19 cellular contexts compared by ENCODE assay signal in the genomic region with DNA sequence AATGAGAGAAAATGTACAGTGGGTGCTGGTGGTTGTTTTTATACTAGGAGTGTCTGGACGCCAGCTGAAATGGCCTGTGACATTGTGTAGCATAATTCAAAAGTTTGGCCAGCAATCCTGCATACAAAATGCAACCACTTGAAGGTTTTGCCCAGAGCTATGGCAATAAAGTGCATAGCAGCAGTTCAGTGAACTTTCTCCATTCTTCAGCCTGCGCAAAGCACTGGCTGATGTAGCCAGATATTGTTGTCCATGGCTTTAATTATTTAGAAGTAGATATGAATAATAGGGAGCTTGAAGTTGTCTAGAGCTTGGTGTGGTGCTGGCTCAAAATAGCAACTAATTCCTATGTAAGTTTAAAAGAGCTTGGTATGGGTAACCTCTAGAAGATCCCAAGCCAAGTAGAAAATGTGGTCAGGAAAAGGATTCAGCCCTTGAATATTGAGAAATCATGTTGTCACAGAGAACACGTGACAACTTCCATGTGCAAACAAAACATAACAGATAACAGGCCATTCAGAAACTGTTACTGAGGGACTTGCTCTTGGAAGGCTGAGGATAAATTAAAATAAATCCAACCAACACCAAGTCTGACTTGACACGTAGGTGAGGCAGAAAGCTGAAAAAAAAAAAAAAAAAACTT. TPM values are rescaled to one million over a fixed set of nuclear protein-coding genes. Genes with fewer than 3 reads are reported as not detected.
DNase-seq lines count a peak whose midpoint lies in the region; ATAC-seq and TF ChIP-seq lines count a peak whose summit lies in the region.
"Had no signal": no experiment of that assay in that cellular context is flagged by ENCODE, and none has a peak within 500 bp of the region (broad histone marks: within the 10 kb centered on the region; RNA-seq: fewer than 3 reads in every experiment).

No MANE protein-coding gene starts in this region.

- H3K36me3 ChIP-seq in right lobe of liver: no peaks in the 10 kb centered on the region

- no peak for TF ChIP-seq POLR2A in right lobe of liver (IDR thresholded peaks at IDR 0.05)

- ATAC-seq in right lobe of liver (peak; percentile 90 to 98 (median 96)), HG03520 (IDR thresholded peaks at IDR 0.05; ENCODE audit: unreplicated experiment) (no peak), GM21786 (IDR thresholded peaks at IDR 0.05; ENCODE audit: unreplicated experiment) (no peak)
- no peak for ATAC-seq in activated T-cell treated with anti-CD3 and anti-CD28 coated beads, Interleukin-2, amount 50 U/mL, for 4 hours
- ATAC-seq: right cardiac atrium had no signal

- no peak for TF ChIP-seq CTCF in AG10803 (conservative IDR thresholded peaks at IDR 0.05; ENCODE audit: low read length)
- no peak for TF ChIP-seq CTCF in choroid plexus epithelial cell (conservative IDR thresholded peaks at IDR 0.05; ENCODE audit: low read depth, low read length)
- no peak for TF ChIP-seq CTCF in right lobe of liver (IDR thresholded peaks at IDR 0.05)

- H3K9me3 Mint-ChIP-seq in activated T-cell treated with anti-CD3 and anti-CD28 coated beads, Interleukin-2, amount 50 U/mL, for 4 hours: no peaks in the 10 kb centered on the region
- H3K9me3 Mint-ChIP-seq: H9, neural crest cell had no signal

- H3K4me3 ChIP-seq in AG10803 (ENCODE audit: low read length) (no peak overlapping the region), choroid plexus epithelial cell (ENCODE audit: low read depth, low read length) (no peak overlapping the region), right lobe of liver (no peak overlapping the region)

- no peaks in the 10 kb centered on the region for H3K27me3 ChIP-seq in right lobe of liver

- WGBS in right lobe of liver (ENCODE audit: insufficient coverage, low coverage, low lambda C conversion rate, missing lambda C conversion rate): 50% methylated on average over 4 of the region's 4 CpGs

- H3K9me3 ChIP-seq in right lobe of liver: no peaks in the 10 kb centered on the region

- H3K4me1 ChIP-seq in right lobe of liver: peaks cover 0 to 9% (median 2%) of the 10 kb centered on the region in 4 donors

- H3K4me3 Mint-ChIP-seq in activated T-cell treated with anti-CD3 and anti-CD28 coated beads, Interleukin-2, amount 50 U/mL, for 4 hours: no peak overlapping the region
- H3K4me3 Mint-ChIP-seq: activated CD4-positive, alpha-beta memory T cell treated with anti-CD3 and anti-CD28 coated beads for 36 hours; H9; neural crest cell had no signal

- H3K27ac ChIP-seq in right lobe of liver: peak overlapping the region in 2 of 3 donors; percentile 41 to 62

- DNase-seq in AG10803 (ENCODE audit: low read depth) (peak; percentile 61), MV-4-11 (lab: John Stamatoyannopoulos, UW) (peak; percentile 49), choroid plexus epithelial cell (ENCODE audit: low read depth) (peak; percentile 39), right lobe of liver (no peak), ecto neural progenitor cell (ENCODE audit: low spot score) (no peak)
- no peak for DNase-seq in activated T-cell treated with anti-CD3 and anti-CD28 coated beads, Interleukin-2, amount 50 U/mL, for 4 hours
- DNase-seq: activated CD4-positive, alpha-beta memory T cell treated with anti-CD3 and anti-CD28 coated beads for 36 hours; caudate nucleus; effector memory CD4-positive, alpha-beta T cell; foreskin melanocyte; H9; mammary epithelial cell; NCI-H187 treated with DMSO at 0.1 percent for 48 hours; NCI-H526 treated with DMSO at 0.1 percent for 48 hours; right cardiac atrium; stimulated activated CD4-positive, alpha-beta T cell treated with anti-CD3 and anti-CD28 coated beads, Interleukin-1b, Interleukin-23, amount 100 ng/mL, for 48 hours had no signal

- no peaks in the 10 kb centered on the region for H3K27me3 Mint-ChIP-seq in activated T-cell treated with anti-CD3 and anti-CD28 coated beads, Interleukin-2, amount 50 U/mL, for 4 hours (ENCODE audit: low read depth)

- peaks cover 3% of the 10 kb centered on the region for H3K36me3 Mint-ChIP-seq in activated T-cell treated with anti-CD3 and anti-CD28 coated beads, Interleukin-2, amount 50 U/mL, for 4 hours (ENCODE audit: insufficient read depth)

- H3K4me1 Mint-ChIP-seq in activated T-cell treated with anti-CD3 and anti-CD28 coated beads, Interleukin-2, amount 50 U/mL, for 4 hours (ENCODE audit: low read depth): peaks cover 18% of the 10 kb centered on the region

- intact Hi-C loops in right lobe of liver (cut with DNase I): no loop called here

RNA-seq across cellular contexts. Expression of gene PGAP1, which starts 33.4 kb away (rescaled TPM):
- total RNA-seq in right lobe of liver: 1 to 10 TPM; 2.2 to 4.2 (median 3.5) TPM
- 1 to 10 TPM; 5.7 to 7.5 (median 6.5) TPM for total RNA-seq in activated T-cell treated with anti-CD3 and anti-CD28 coated beads, Interleukin-2, amount 50 U/mL, for 4 hours

Comparison
In these comparisons a context has a peak if more than half of its experiments do, and no peak if none do; other contexts are left out.
1. DNase-seq: peak in AG10803 (single experiment), MV-4-11 (single experiment) and choroid plexus epithelial cell (single experiment); none in right lobe of liver (0 of 3), ecto neural progenitor cell (single experiment) and activated T-cell treated with anti-CD3 and anti-CD28 coated beads, Interleukin-2, amount 50 U/mL, for 4 hours (single experiment).
2. ATAC-seq: peak in right lobe of liver (4 of 4); none in HG03520 (single experiment), GM21786 (single experiment) and activated T-cell treated with anti-CD3 and anti-CD28 coated beads, Interleukin-2, amount 50 U/mL, for 4 hours (0 of 2).